ENCODE assay signal across 24 cellular contexts in the genomic region with DNA sequence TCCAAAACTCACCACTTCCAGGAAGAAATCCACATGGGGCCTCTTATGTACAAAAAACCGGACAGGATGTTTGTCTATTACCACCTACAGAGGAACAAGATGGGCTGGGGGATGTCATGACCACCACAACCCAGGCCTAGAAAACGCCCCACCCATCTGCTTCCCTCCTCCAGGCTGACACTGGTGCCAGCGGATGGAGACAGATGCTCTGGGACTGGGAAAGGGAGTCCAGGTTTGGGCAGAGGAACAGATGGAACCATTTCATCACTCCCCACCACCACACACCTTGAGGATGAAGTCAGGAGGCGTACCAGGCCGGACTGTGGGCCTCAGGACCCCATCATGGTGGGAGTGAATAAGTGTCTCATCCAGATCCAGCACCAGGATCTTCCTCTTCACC. TPM values are rescaled to one million over a fixed set of nuclear protein-coding genes. Genes with fewer than 3 reads are reported as not detected.
DNase-seq lines count a peak whose midpoint lies in the region; ATAC-seq, FAIRE-seq and TF ChIP-seq lines count a peak whose summit lies in the region.
"Had no signal": no experiment of that assay in that cellular context is flagged by ENCODE, and none has a peak within 500 bp of the region (broad histone marks: within the 10 kb centered on the region; RNA-seq: fewer than 3 reads in every experiment).

No MANE protein-coding gene starts in this region.

- H2AFZ ChIP-seq in PC-3 (ENCODE audit: low read length), result no peak overlapping the region

- peaks cover 6% of the 10 kb centered on the region for H3K36me3 ChIP-seq in bronchial epithelial cell (ENCODE audit: control insufficient read depth, insufficient read depth, low read length)
- H3K36me3 ChIP-seq in psoas muscle (ENCODE audit: insufficient read depth in 1 of 2, low read depth in 1 of 2), result peaks cover 0 to 40% of the 10 kb centered on the region in 2 donors
- peaks cover 5% of the 10 kb centered on the region; the same call in 1 of the 2 replicates for H3K36me3 ChIP-seq in PC-3 (ENCODE audit: low read depth, low read length)

- H3K4me3 ChIP-seq in bronchial epithelial cell (ENCODE audit: low read depth, low read length) (no peak overlapping the region), psoas muscle (no peak overlapping the region), PC-3 (ENCODE audit: low read length) (no peak overlapping the region)
- H3K4me3 ChIP-seq: GM12878, mucosa of descending colon, skin epidermis, thyroid gland had no signal

- no peaks in the 10 kb centered on the region for H3K9me2 ChIP-seq in PC-3 (replicated peaks; ENCODE audit: low read length)

- H3K9me3 Mint-ChIP-seq in activated CD4-positive, alpha-beta T cell treated with anti-CD3 and anti-CD28 coated beads for 36 hours (ENCODE audit: low read depth), result no peaks in the 10 kb centered on the region
- no peaks in the 10 kb centered on the region for H3K9me3 Mint-ChIP-seq in HFFc6

- CTCF ChIA-PET in activated CD4-positive, alpha-beta T cell treated with anti-CD3 and anti-CD28 coated beads for 36 hours (lab: Charles Lee), result interaction anchor here (0.6 kb wide), 1 partner anchor 26 kb away, joined by 5 read pairs; no protein-coding TSS in a partner anchor
- CTCF ChIA-PET in PC-3 (lab: Charles Lee), result no interaction called here

- H3K4me1 Mint-ChIP-seq in activated CD4-positive, alpha-beta T cell treated with anti-CD3 and anti-CD28 coated beads for 36 hours, result peaks cover 46% of the 10 kb centered on the region
- H3K4me1 Mint-ChIP-seq in HFFc6 (ENCODE audit: low read depth), result peaks cover 32% of the 10 kb centered on the region

- H3K79me2 ChIP-seq in PC-3 (ENCODE audit: low read length), result peaks cover 54% of the 10 kb centered on the region

- H3K4me2 ChIP-seq in PC-3 (ENCODE audit: low read length), result no peak overlapping the region

- no peaks in the 10 kb centered on the region for H3F3A ChIP-seq in PC-3 (ENCODE audit: low read length, unreplicated experiment)

- H3K9ac ChIP-seq in PC-3 (ENCODE audit: low read length), result no peak overlapping the region

- H3K27me3 ChIP-seq in bronchial epithelial cell (ENCODE audit: control insufficient read depth, insufficient read depth, low read length) (no peaks in the 10 kb centered on the region), psoas muscle (ENCODE audit: insufficient read depth in 3 of 3, low read length in 2 of 3) (no peaks in the 10 kb centered on the region), PC-3 (ENCODE audit: low read length) (no peaks in the 10 kb centered on the region)
- H3K27me3 ChIP-seq: thyroid gland had no signal

- no peaks in the 10 kb centered on the region for H3K27me3 Mint-ChIP-seq in activated CD4-positive, alpha-beta T cell treated with anti-CD3 and anti-CD28 coated beads for 36 hours
- peaks cover 2% of the 10 kb centered on the region for H3K27me3 Mint-ChIP-seq in HFFc6 (ENCODE audit: insufficient read depth)

- H4K20me1 ChIP-seq in PC-3 (ENCODE audit: low read length), result 0 out of 2 replicates have a peak, but pooled peaks cover 5% of the 10 kb centered on the region

- H3K36me3 Mint-ChIP-seq in activated CD4-positive, alpha-beta T cell treated with anti-CD3 and anti-CD28 coated beads for 36 hours (ENCODE audit: low read depth), result peaks cover 33% of the 10 kb centered on the region
- H3K36me3 Mint-ChIP-seq in HFFc6 (ENCODE audit: low read depth), result peaks cover 31% of the 10 kb centered on the region

- BruUV-seq in PC-3 (replicated peaks; lab: Mats Ljungman, UMichigan), result no TSS peak

- 87 to 91% (median 91%) methylated on average over 5 of the region's 5 CpGs for WGBS in psoas muscle, 3 donors

- no peak for DNase-seq in activated CD4-positive, alpha-beta T cell treated with anti-CD3 and anti-CD28 coated beads for 36 hours
- no peak for DNase-seq in activated CD4-positive, alpha-beta T cell treated with anti-CD3 and anti-CD28 coated beads for 4 hours
- DNase-seq in HFFc6, result no peak
- DNase-seq in bronchial epithelial cell (ENCODE audit: low read depth), result no peak
- no peak for DNase-seq in psoas muscle
- DNase-seq in COR-L47 (lab: John Stamatoyannopoulos, UW), result no peak
- DNase-seq in PC-3, result no peak
- DNase-seq: activated CD8-positive, alpha-beta memory T cell treated with anti-CD3 and anti-CD28 coated beads, Interleukin-2, amount 50 U/mL, for 4 hours; activated gamma-delta T cell; AML-193; aorta; DMS79 treated with DMSO at 0.1 percent for 48 hours; effector CD4-positive, alpha-beta T cell; foreskin melanocyte; NCI-H1048; NCI-H187; stimulated activated naive CD4-positive, alpha-beta T cell; thyroid gland had no signal

- POLR2A ChIA-PET in activated CD4-positive, alpha-beta T cell treated with anti-CD3 and anti-CD28 coated beads for 36 hours (lab: Charles Lee), result no interaction called here
- POLR2A ChIA-PET in PC-3 (lab: Charles Lee; ENCODE audit: unreplicated experiment), result no interaction called here

- H3K27ac ChIP-seq in psoas muscle (peak overlapping the region; percentile 99), PC-3 (ENCODE audit: low read length) (no peak overlapping the region)
- H3K27ac ChIP-seq: thyroid gland had no signal

- TF ChIP-seq CTCF in HFFc6 (IDR thresholded peaks at IDR 0.05) (no peak), bronchial epithelial cell (IDR thresholded peaks at IDR 0.05; ENCODE audit: insufficient read depth, low read length, severe bottlenecking) (no peak), psoas muscle (IDR thresholded peaks at IDR 0.05) (no peak), PC-3 (conservative IDR thresholded peaks at IDR 0.05; ENCODE audit: low read depth, low read length) (no peak)

- peak; percentile 43 for FAIRE-seq in bronchial epithelial cell (lab: Jason Lieb, UNC)
- FAIRE-seq: GM12878, islet of Langerhans, TTC549 had no signal

- H3K4me1 ChIP-seq in psoas muscle (peaks cover 37% of the 10 kb centered on the region), PC-3 (ENCODE audit: insufficient read depth, low read length) (peaks cover 8% of the 10 kb centered on the region; the same call in 1 of the 2 replicates)

- no peak for ATAC-seq in activated CD4-positive, alpha-beta T cell treated with anti-CD3 and anti-CD28 coated beads for 36 hours
- ATAC-seq in psoas muscle (no peak), HG03571 (IDR thresholded peaks at IDR 0.05; ENCODE audit: unreplicated experiment) (no peak), PC-3 (no peak)
- ATAC-seq: GM12878, mucosa of descending colon had no signal

- intact Hi-C loops in activated CD4-positive, alpha-beta T cell treated with anti-CD3 and anti-CD28 coated beads for 36 hours (cut with DNase I, micrococcal nuclease), result loop anchor here in 1 of 2 experiments (10.0 kb wide), 1 partner anchor 908 kb away; a partner anchor contains a TSS
- intact Hi-C loops in psoas muscle (cut with DNase I), result loop anchor here (10.0 kb wide), 2 partner anchors 318 to 898 kb away; a partner anchor contains a TSS
- intact Hi-C loops in PC-3 (cut with micrococcal nuclease), result no loop called here

- H3K4me3 Mint-ChIP-seq in activated CD4-positive, alpha-beta T cell treated with anti-CD3 and anti-CD28 coated beads for 36 hours, result no peak overlapping the region
- no peak overlapping the region for H3K4me3 Mint-ChIP-seq in HFFc6

- H3K9me3 ChIP-seq in psoas muscle (no peaks in the 10 kb centered on the region), PC-3 (ENCODE audit: low read length) (no peaks in the 10 kb centered on the region)
- H3K9me3 ChIP-seq: mucosa of descending colon, thyroid gland had no signal

- H3K27ac Mint-ChIP-seq in activated CD4-positive, alpha-beta T cell treated with anti-CD3 and anti-CD28 coated beads for 36 hours, result peak overlapping the region; percentile 16
- peak overlapping the region; percentile 40; the same call in 1 of the 2 replicates for H3K27ac Mint-ChIP-seq in HFFc6

RNA-seq across cellular contexts. Expression of a gene that starts 4.5 kb away (rescaled TPM):
- total RNA-seq in activated CD4-positive, alpha-beta T cell treated with anti-CD3 and anti-CD28 coated beads for 36 hours, result 100 to 1,000 TPM; 123 to 162 TPM
- 100 to 1,000 TPM; 399 to 470 (median 426) TPM for total RNA-seq in HFFc6 (2021; fragmentation: NEBNext Ultra II Directional; extraction: Animal tissue kit (Norgen Biotek cat#: 25700))
- total RNA-seq in bronchial epithelial cell (50.8 and 64.3 TPM in 2 replicates), psoas muscle (100 to 1,000 TPM; 447 to 492 (median 481) TPM), PC-3 (2014; rRNA removed) (88.2 and 103 TPM in 2 replicates)
- polyA plus RNA-seq in psoas muscle, result 100 to 1,000 TPM; 344 to 569 (median 510) TPM

RNA-seq across cellular contexts. Expression of a gene that starts 4.8 kb away (rescaled TPM):
- 100 to 1,000 TPM; 158 to 203 TPM for total RNA-seq in activated CD4-positive, alpha-beta T cell treated with anti-CD3 and anti-CD28 coated beads for 36 hours
- total RNA-seq in HFFc6 (2021; fragmentation: NEBNext Ultra II Directional; extraction: Animal tissue kit (Norgen Biotek cat#: 25700)), result 100 to 1,000 TPM; 127 to 168 (median 146) TPM
- total RNA-seq in bronchial epithelial cell (17.6 and 25.3 TPM in 2 replicates), psoas muscle (100 to 1,000 TPM; 208 to 332 (median 254) TPM), PC-3 (2014; rRNA removed) (52.4 and 68.5 TPM in 2 replicates)
- 100 to 1,000 TPM; 171 to 281 (median 196) TPM for polyA plus RNA-seq in psoas muscle

RNA-seq across cellular contexts. Expression of a gene that starts 5.2 kb away (rescaled TPM):
- total RNA-seq in activated CD4-positive, alpha-beta T cell treated with anti-CD3 and anti-CD28 coated beads for 36 hours, result 10 to 100 TPM; 58.1 to 62.3 TPM
- 10 to 100 TPM; 28.7 to 36.1 (median 34.0) TPM for total RNA-seq in HFFc6 (2021; fragmentation: NEBNext Ultra II Directional; extraction: Animal tissue kit (Norgen Biotek cat#: 25700))
- total RNA-seq in bronchial epithelial cell (16.5 and 20.0 TPM in 2 replicates), psoas muscle (10 to 100 TPM; 55.7 to 87.0 (median 74.8) TPM), PC-3 (2014; rRNA removed) (60.5 and 67.5 TPM in 2 replicates)
- 100 to 1,000 TPM in 1 of 3 donors, 10 to 100 TPM in 2; 50.4 to 104 (median 86.0) TPM for polyA plus RNA-seq in psoas muscle

RNA-seq across cellular contexts. Expression of a gene that starts 7.5 kb away (rescaled TPM):
- 10 to 100 TPM; 23.6 to 35.2 TPM for total RNA-seq in activated CD4-positive, alpha-beta T cell treated with anti-CD3 and anti-CD28 coated beads for 36 hours
- total RNA-seq in HFFc6 (2021; fragmentation: NEBNext Ultra II Directional; extraction: Animal tissue kit (Norgen Biotek cat#: 25700)), result 10 to 100 TPM; 57.0 to 75.0 (median 68.2) TPM
- total RNA-seq in bronchial epithelial cell (27.4 and 34.9 TPM in 2 replicates), psoas muscle (10 to 100 TPM; 20.9 to 28.8 (median 27.7) TPM), PC-3 (2014; rRNA removed) (20.8 and 32.7 TPM in 2 replicates)
- 10 to 100 TPM; 24.0 to 43.3 (median 29.4) TPM for polyA plus RNA-seq in psoas muscle

RNA-seq across cellular contexts. Expression of a gene that starts 12.5 kb away (rescaled TPM):
- total RNA-seq in activated CD4-positive, alpha-beta T cell treated with anti-CD3 and anti-CD28 coated beads for 36 hours, result 10 to 100 TPM; 49.1 to 53.3 TPM
- 10 to 100 TPM; 24.9 to 29.1 (median 27.0) TPM for total RNA-seq in HFFc6 (2021; fragmentation: NEBNext Ultra II Directional; extraction: Animal tissue kit (Norgen Biotek cat#: 25700))
- total RNA-seq in bronchial epithelial cell, result 52.1 and 55.3 TPM in 2 replicates
- 10 to 100 TPM; 11.4 to 19.6 (median 13.8) TPM for total RNA-seq in psoas muscle
- 10 to 100 TPM; 10.0 to 22.1 (median 10.0) TPM for polyA plus RNA-seq in psoas muscle
- 36.9 and 65.7 TPM in 2 replicates for total RNA-seq in PC-3 (2014; rRNA removed)
